Comparison of ENCODE assay signal across 9 cellular contexts in genomic region chr2:201357216-201357615, GRCh38. TPM values are rescaled to one million over a fixed set of nuclear protein-coding genes. Genes with fewer than 3 reads are reported as not detected.
DNase-seq lines count a peak whose midpoint lies in the region; ATAC-seq and TF ChIP-seq lines count a peak whose summit lies in the region.
"Had no signal": no experiment of that assay in that cellular context is flagged by ENCODE, and none has a peak within 500 bp of the region (broad histone marks: within the 10 kb centered on the region; RNA-seq: fewer than 3 reads in every experiment).

A gene with protein sequence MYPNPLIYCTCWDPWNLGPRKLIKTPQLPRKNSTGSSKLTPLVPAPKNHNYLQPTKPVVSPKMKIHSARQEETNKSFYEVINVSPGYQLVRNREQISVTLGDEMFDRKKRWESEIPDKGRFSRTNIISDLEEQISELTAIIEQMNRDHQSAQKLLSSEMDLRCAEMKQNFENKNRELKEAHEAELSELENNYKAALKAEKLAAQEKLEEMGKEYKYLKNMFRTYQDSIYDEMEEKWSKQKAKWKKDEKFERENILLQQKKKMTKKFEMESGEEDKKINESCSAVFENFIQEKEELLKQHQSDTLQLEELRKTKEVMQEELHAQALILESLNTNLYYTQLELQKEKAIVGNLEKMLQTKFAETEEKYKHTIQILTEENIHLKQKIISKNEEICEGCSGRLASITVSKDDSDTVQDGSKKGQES (minus strand): TSS chr2:201357345. CDS start chr2:201351404, 5,941 bp downstream.

- no peak for TF ChIP-seq POLR2A in spleen (IDR thresholded peaks at IDR 0.05)

- 74 to 93% methylated on average over 1 of the region's 1 CpG for WGBS in ectodermal cell, 2 experiments
- WGBS in mesenchymal stem cell = no CpG with 5 or more reads among the region's 1 CpG
- 64 to 84% (median 78%) methylated on average over 1 of the region's 1 CpG for WGBS in spleen, 5 donors

- H2BK5ac ChIP-seq in mesenchymal stem cell (ENCODE audit: low read depth, low read length, poor library complexity, severe bottlenecking) = no peak within 1 kb of the TSS

- H2AK5ac ChIP-seq in mesenchymal stem cell (ENCODE audit: low read length, severe bottlenecking) = no peak within 1 kb of the TSS

- no peak within 1 kb of the TSS for H4K8ac ChIP-seq in mesenchymal stem cell (ENCODE audit: low read length)

- H3K36me3 ChIP-seq in ectodermal cell (ENCODE audit: control insufficient read depth, insufficient read depth, low read length) (peaks cover 3% of the 10 kb centered on the region), mesenchymal stem cell (ENCODE audit: control insufficient read depth in 1 of 2, insufficient read depth in 2 of 2, low read depth in 1 of 2, low read length in 2 of 2) (peaks cover 3 to 24% of the 10 kb centered on the region in 2 experiments), spleen (peaks cover 0 to 23% (median 0%) of the 10 kb centered on the region in 6 donors)

- ATAC-seq in HG03378 (IDR thresholded peaks at IDR 0.05; ENCODE audit: unreplicated experiment) = no peak

- H3K18ac ChIP-seq in mesenchymal stem cell (ENCODE audit: low read depth in 1 of 2, low read length in 2 of 2) = no peak within 1 kb of the TSS

- no peak within 1 kb of the TSS for H3K14ac ChIP-seq in mesenchymal stem cell (ENCODE audit: low read length in 2 of 2)

- H2BK12ac ChIP-seq in mesenchymal stem cell (ENCODE audit: low read length in 2 of 2) = peak within 1 kb of the TSS in 1 of 2 experiments; percentile 83

- H4K91ac ChIP-seq in mesenchymal stem cell (ENCODE audit: low read length) = no peak within 1 kb of the TSS

- peak within 1 kb of the TSS; percentile 81 for H3K9ac ChIP-seq in mesenchymal stem cell (ENCODE audit: low read length)
- H3K9ac ChIP-seq: KMS-11 had no signal

- H3K4me1 ChIP-seq in ectodermal cell (ENCODE audit: control insufficient read depth, insufficient read depth, low read length) = no peaks in the 10 kb centered on the region
- no peaks in the 10 kb centered on the region for H3K4me1 ChIP-seq in mesenchymal stem cell (ENCODE audit: control insufficient read depth, insufficient read depth, low read depth, low read length)
- H3K4me1 ChIP-seq in spleen = no peaks in the 10 kb centered on the region

- H2AFZ ChIP-seq in mesenchymal stem cell (ENCODE audit: low read depth, low read length) = no peak within 1 kb of the TSS

- H3K4ac ChIP-seq in mesenchymal stem cell (ENCODE audit: low read depth in 1 of 2, low read length in 2 of 2) = peak within 1 kb of the TSS in 1 of 2 experiments; percentile 33

- H3K4me3 ChIP-seq in ectodermal cell (ENCODE audit: insufficient read depth, low read depth, low read length) = no peak within 1 kb of the TSS
- H3K4me3 ChIP-seq in mesenchymal stem cell (ENCODE audit: insufficient read depth in 1 of 2, low read depth in 1 of 2, low read length in 2 of 2) = no peak within 1 kb of the TSS
- H3K4me3 ChIP-seq in spleen = no peak within 1 kb of the TSS

- no peak within 1 kb of the TSS for H3K23ac ChIP-seq in mesenchymal stem cell (ENCODE audit: low read length in 2 of 2)

- TF ChIP-seq CTCF in spleen (IDR thresholded peaks at IDR 0.05 in 8 of 11, conservative IDR thresholded peaks at IDR 0.05 in 3 of 11) = no peak

- H3K27ac ChIP-seq in ectodermal cell (ENCODE audit: insufficient read depth, low read depth, low read length, poor library complexity, severe bottlenecking) (peak within 1 kb of the TSS; percentile 85), mesenchymal stem cell (ENCODE audit: low read length, poor library complexity, severe bottlenecking) (no peak within 1 kb of the TSS), spleen (peak within 1 kb of the TSS in 3 of 8 donors; percentile 2 to 55 (median 35))
- H3K27ac ChIP-seq: KMS-11 had no signal

- H3K27me3 ChIP-seq in ectodermal cell (ENCODE audit: control insufficient read depth, insufficient read depth, low read length, poor library complexity, severe bottlenecking) (no peaks in the 10 kb centered on the region), mesenchymal stem cell (ENCODE audit: control insufficient read depth in 1 of 2, insufficient read depth in 1 of 2, low read length in 2 of 2) (no peaks in the 10 kb centered on the region), spleen (replicated peaks in 1 of 7) (no peaks in the 10 kb centered on the region)

- intact Hi-C loops in spleen (cut with DNase I; ENCODE audit: low total_unique reads) = no loop called here

- no peak within 1 kb of the TSS for H2BK15ac ChIP-seq in mesenchymal stem cell (ENCODE audit: low read depth, poor library complexity, severe bottlenecking)

- no peaks in the 10 kb centered on the region for H3K79me1 ChIP-seq in mesenchymal stem cell (replicated peaks; ENCODE audit: low read length, poor library complexity, severe bottlenecking)

- DNase-seq in AG20443 (ENCODE audit: low spot score) = peak; percentile 64
- peak; percentile 93 for DNase-seq in M059J (ENCODE audit: low read depth)
- peak; percentile 97 for DNase-seq in mesenchymal stem cell
- no peak for DNase-seq in DMS79 (lab: John Stamatoyannopoulos, UW)
- DNase-seq in spleen = no peak
- DNase-seq in stimulated activated CD4-positive, alpha-beta T cell treated with anti-CD3 and anti-CD28 coated beads, Interleukin-15, amount 100 ng/mL, for 24 hours = no peak

- no peak within 1 kb of the TSS for H2BK120ac ChIP-seq in mesenchymal stem cell (ENCODE audit: low read depth, low read length)

- H3K9me3 ChIP-seq in ectodermal cell (ENCODE audit: control insufficient read depth, low read length) (no peaks in the 10 kb centered on the region), mesenchymal stem cell (ENCODE audit: control insufficient read depth, low read length) (no peaks in the 10 kb centered on the region), spleen (no peaks in the 10 kb centered on the region)

- H3K4me2 ChIP-seq in mesenchymal stem cell (ENCODE audit: low read length, poor library complexity, severe bottlenecking) = no peak within 1 kb of the TSS
- H3K4me2 ChIP-seq: KMS-11 had no signal

RNA-seq across cellular contexts. Expression of the gene that starts here (rescaled TPM):
- 0.27 TPM in 1 of 2 replicates, not detected in the other for total RNA-seq in M059J (2014; rRNA removed; shearing (Covaris generic))
- not detected for polyA plus RNA-seq in ectodermal cell (2013, experiment 1 of 4)
- 0.23 TPM for polyA plus RNA-seq in ectodermal cell (2013, experiment 2 of 4)
- not detected for polyA plus RNA-seq in ectodermal cell (2013, experiment 3 of 4)
- 0.32 TPM for polyA plus RNA-seq in ectodermal cell (2013, experiment 4 of 4)
- 0.37 TPM for polyA plus RNA-seq in mesenchymal stem cell (2013, experiment 1 of 2)
- 0.29 TPM for polyA plus RNA-seq in mesenchymal stem cell (2013, experiment 2 of 2)
- 1 to 10 TPM; 2.0 to 5.7 (median 3.7) TPM for total RNA-seq in spleen
- under 1 TPM; 0.30 to 0.50 (median 0.32) TPM for polyA plus RNA-seq in spleen

Comparison
In these comparisons a context has a peak if more than half of its experiments do, and no peak if none do; other contexts are left out.
1. Peak in DNase-seq in M059J; RNA of the gene not detected or under 1 TPM.
2. DNase-seq: peak in AG20443 (single experiment) and mesenchymal stem cell (single experiment); none in DMS79 (single experiment), spleen (single experiment) and stimulated activated CD4-positive, alpha-beta T cell treated with anti-CD3 and anti-CD28 coated beads, Interleukin-15, amount 100 ng/mL, for 24 hours (single experiment).